Comparison of ENCODE assay signal across 8 cellular contexts in the genomic region with DNA sequence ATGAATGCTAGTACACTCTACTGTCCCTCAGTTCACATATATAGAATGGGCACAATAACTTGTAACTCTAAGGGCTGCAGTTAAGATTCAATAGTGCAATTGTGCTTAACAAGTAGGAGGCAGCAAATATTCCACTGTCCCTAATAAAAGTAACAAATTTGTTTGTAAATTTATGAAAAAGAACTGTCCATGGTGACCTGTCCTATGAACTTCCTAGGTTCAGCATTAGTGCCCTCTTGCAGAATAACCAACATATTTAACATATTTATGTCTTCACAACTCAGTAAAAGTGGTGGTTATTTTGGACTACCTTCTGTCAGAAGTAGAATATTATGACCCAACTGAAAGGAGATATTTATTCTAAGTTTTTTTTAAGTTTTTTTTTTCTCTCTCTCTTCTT.
"Had no signal": no experiment of that assay in that cellular context is flagged by ENCODE, and none has a peak within 500 bp of the region (broad histone marks: within the 10 kb centered on the region; RNA-seq: fewer than 3 reads in every experiment).

No MANE protein-coding gene starts in this region.

- H3K27ac ChIP-seq: HL-60, KMS-11 had no signal

- H3K27ac Mint-ChIP-seq: IgD-negative memory B cell had no signal

- DNase-seq: IMR-90, KBM-7, KG1 had no signal

- H3K4me1 Mint-ChIP-seq: IgD-negative memory B cell had no signal

- H3K4me3 Mint-ChIP-seq: IgD-negative memory B cell had no signal

- H3K4me3 ChIP-seq: K562 had no signal

- H3K27me3 Mint-ChIP-seq: IgD-negative memory B cell had no signal

- ATAC-seq: HepG2, K562 had no signal
